ENCODE assay signal across 8 cellular contexts in the genomic region with DNA sequence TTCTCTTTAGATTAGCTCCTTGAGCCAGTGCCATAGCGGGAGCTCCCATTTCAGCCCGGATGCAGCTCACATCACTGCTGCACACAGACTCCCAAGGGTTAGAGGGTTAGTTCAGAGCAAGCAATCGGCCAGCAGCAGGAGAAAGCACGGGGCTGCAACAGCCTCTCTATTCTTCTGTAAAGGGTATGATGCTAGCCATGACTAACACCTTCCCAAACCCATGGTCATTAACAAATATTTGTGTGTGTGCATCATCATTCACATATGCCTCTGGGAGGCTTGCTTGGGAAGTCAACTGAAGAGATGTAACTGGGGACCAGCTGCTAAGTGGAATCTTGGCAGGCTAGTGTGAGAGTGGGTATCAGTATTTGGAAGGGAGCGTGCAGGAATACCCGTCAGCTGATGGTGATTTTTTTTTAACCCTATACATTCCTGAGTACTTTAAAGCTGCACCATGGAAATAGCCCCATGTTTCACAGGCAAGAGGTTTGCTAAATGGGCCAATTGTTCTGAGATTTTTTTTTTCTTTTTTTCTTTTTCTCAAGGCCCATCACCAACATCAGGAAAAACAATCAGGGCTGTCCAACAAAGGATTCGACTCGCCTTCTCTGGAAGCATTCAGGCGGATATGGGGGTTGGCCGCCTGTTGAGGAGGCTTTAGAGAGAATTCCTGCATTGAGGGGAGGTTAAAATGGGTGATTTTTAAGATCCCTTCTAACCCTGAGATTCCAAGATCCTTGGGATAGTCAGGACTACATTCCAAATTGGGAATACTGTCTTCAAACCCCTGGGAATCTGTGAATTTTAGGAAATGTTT. TPM values are rescaled to one million over a fixed set of nuclear protein-coding genes. Genes with fewer than 3 reads are reported as not detected.
DNase-seq lines count a peak whose midpoint lies in the region; ATAC-seq and TF ChIP-seq lines count a peak whose summit lies in the region.

No MANE protein-coding gene starts in this region.

- H3K27ac Mint-ChIP-seq in nephron, result peak overlapping the region; percentile 36 to 86 (median 51)

- no peaks in the 10 kb centered on the region for H3K9me3 Mint-ChIP-seq in nephron

- peak overlapping the region; percentile 48 for H3K4me3 ChIP-seq in BJ (ENCODE audit: low read depth, low read length)
- no peak overlapping the region for H3K4me3 ChIP-seq in RWPE2 (ENCODE audit: severe bottlenecking)

- H3K36me3 ChIP-seq in BJ (ENCODE audit: control insufficient read depth, insufficient read depth, low read length) (no peaks in the 10 kb centered on the region), RWPE2 (ENCODE audit: low read depth) (no peaks in the 10 kb centered on the region; the same call in 1 of the 2 replicates)

- POLR2A ChIA-PET in BJ (lab: Charles Lee), result interaction anchor here (0.6 kb wide), 1 partner anchor 122 kb away, joined by 3 read pairs; no protein-coding TSS in a partner anchor

- peak overlapping the region; percentile 26 for H3K27ac ChIP-seq in RWPE2 (ENCODE audit: poor library complexity, severe bottlenecking)

- DNase-seq in BJ (ENCODE audit: low read depth), result peak; percentile 99
- DNase-seq in RWPE2 (ENCODE audit: low spot score), result peak; percentile 46
- peak; percentile 51 for DNase-seq in fibroblast of the conjunctiva (ENCODE audit: low read depth)
- no peak for DNase-seq in activated CD4-positive, alpha-beta T cell treated with anti-CD3 and anti-CD28 coated beads, Interleukin-2, amount 50 U/mL, for 4 hours
- DNase-seq in SKM-1 treated with dmso at 0.1 percent for 144 hours (lab: John Stamatoyannopoulos, UW; ENCODE audit: unreplicated experiment), result no peak

- no peaks in the 10 kb centered on the region for H3K9me3 ChIP-seq in RWPE2 (ENCODE audit: severe bottlenecking)

- H3K4me1 ChIP-seq in RWPE2 (ENCODE audit: insufficient read depth, poor library complexity, severe bottlenecking), result peaks cover 12% of the 10 kb centered on the region

- no peaks in the 10 kb centered on the region for H3K27me3 Mint-ChIP-seq in nephron (ENCODE audit: low read depth)

- CTCF ChIA-PET in BJ (lab: Yijun Ruan, JAX), result interaction anchor here (0.6 to 2.4 kb wide), 8 partner anchors 12 to 136 kb away, joined by 3 to 11 read pairs (median 4); a partner anchor contains a TSS

- TF ChIP-seq CTCF in BJ (IDR thresholded peaks at IDR 0.05; ENCODE audit: insufficient read depth, low read depth, low read length) (no peak), RWPE2 (IDR thresholded peaks at IDR 0.05; ENCODE audit: poor library complexity, severe bottlenecking) (no peak), nephron (IDR thresholded peaks at IDR 0.05; ENCODE audit: unreplicated experiment in 3 of 3) (no peak)

- no peaks in the 10 kb centered on the region for H3K36me3 Mint-ChIP-seq in nephron (ENCODE audit: low read depth)

- H3K27me3 ChIP-seq in BJ (ENCODE audit: control insufficient read depth, insufficient read depth, low read length) (no peaks in the 10 kb centered on the region), RWPE2 (ENCODE audit: insufficient read depth, poor library complexity, severe bottlenecking) (no peaks in the 10 kb centered on the region)

- H3K4me3 Mint-ChIP-seq in nephron, result peak overlapping the region; percentile 16 to 69 (median 38)

- H3K4me1 Mint-ChIP-seq in nephron, result peaks cover 38% of the 10 kb centered on the region

- ATAC-seq in RWPE2 (ENCODE audit: low read depth), result peak; percentile 97
- ATAC-seq in GM21381 (IDR thresholded peaks at IDR 0.05; ENCODE audit: unreplicated experiment), result no peak
- ATAC-seq in HG03097 (IDR thresholded peaks at IDR 0.05; ENCODE audit: low FRiP score, unreplicated experiment), result no peak

RNA-seq across cellular contexts. Expression of a gene that starts 33.2 kb away (rescaled TPM):
- 0.85 and 1.1 TPM in 2 replicates for polyA plus RNA-seq in BJ (2011; rRNA removed)
- 1.3 and 1.6 TPM in 2 replicates for polyA minus RNA-seq in BJ (2011; rRNA and poly(A)+ RNA removed)

RNA-seq across cellular contexts. Expression of a gene that starts 54.3 kb away (rescaled TPM):
- polyA plus RNA-seq in BJ (2011; rRNA removed), result 15.4 and 18.8 TPM in 2 replicates
- polyA minus RNA-seq in BJ (2011; rRNA and poly(A)+ RNA removed), result 8.8 and 9.1 TPM in 2 replicates

Comparison
In these comparisons a context has a peak if more than half of its experiments do, and no peak if none do; other contexts are left out.
1. DNase-seq: peak in BJ (single experiment), RWPE2 (single experiment) and fibroblast of the conjunctiva (single experiment); none in activated CD4-positive, alpha-beta T cell treated with anti-CD3 and anti-CD28 coated beads, Interleukin-2, amount 50 U/mL, for 4 hours (0 of 2) and SKM-1 treated with dmso at 0.1 percent for 144 hours (single experiment).